ENCODE assay signal across 28 cellular contexts in the genomic region with DNA sequence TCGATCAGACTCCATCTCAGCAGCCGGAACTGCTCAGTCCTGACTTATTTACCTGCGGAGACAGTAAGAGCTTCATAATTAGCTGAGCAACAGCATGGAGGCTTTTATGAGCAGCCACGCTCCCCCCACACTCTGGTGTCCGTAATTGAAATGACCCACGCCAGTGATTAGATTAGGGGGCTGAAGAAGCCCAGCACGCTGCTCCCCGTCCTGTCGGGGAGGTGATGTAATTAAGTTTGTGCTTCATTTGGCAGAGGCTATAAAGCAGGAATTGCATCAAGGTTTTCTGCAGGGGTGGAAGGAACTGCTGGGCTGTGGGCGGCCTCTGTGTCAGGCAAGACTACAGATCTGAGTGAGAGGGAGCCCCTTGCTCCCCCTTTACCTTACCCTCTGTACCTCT. TPM values are rescaled to one million over a fixed set of nuclear protein-coding genes. Genes with fewer than 3 reads are reported as not detected.
"Had no signal": no experiment of that assay in that cellular context is flagged by ENCODE, and none has a peak within 500 bp of the region (broad histone marks: within the 10 kb centered on the region; RNA-seq: fewer than 3 reads in every experiment).

No MANE protein-coding gene starts in this region.

- H3K27me3 ChIP-seq: pancreas, right lobe of liver, testis, upper lobe of left lung had no signal

- H3K4me1 Mint-ChIP-seq: activated CD4-positive, alpha-beta T cell treated with anti-CD3 and anti-CD28 coated beads, Interleukin-2, amount 10 ng/mL, durations not matched to agents 24 days and 14 days; activated naive CD8-positive, alpha-beta T cell treated with anti-CD3 and anti-CD28 coated beads, Interleukin-2, amount 10 ng/mL, durations not matched to agents 7 days and 5 days; activated T-helper 17 cell treated with anti-CD3 and anti-CD28 coated beads, Interleukin-2, amount 50 U/mL, for 72 hours; stimulated activated naive CD8-positive, alpha-beta T cell treated with anti-CD3 and anti-CD28 coated beads, Interleukin-15, amount 100 ng/mL, for 72 hours had no signal

- H3K4me3 Mint-ChIP-seq: activated CD4-positive, alpha-beta T cell treated with anti-CD3 and anti-CD28 coated beads, Interleukin-2, amount 10 ng/mL, durations not matched to agents 24 days and 14 days; activated CD8-positive, alpha-beta T cell treated with anti-CD3 and anti-CD28 coated beads for 36 hours; activated naive CD8-positive, alpha-beta T cell treated with anti-CD3 and anti-CD28 coated beads, Interleukin-2, amount 10 ng/mL, durations not matched to agents 7 days and 5 days; activated T-helper 17 cell treated with anti-CD3 and anti-CD28 coated beads, Interleukin-2, amount 50 U/mL, for 72 hours; brain; endodermal cell; neural crest cell; stimulated activated naive CD8-positive, alpha-beta T cell treated with anti-CD3 and anti-CD28 coated beads, Interleukin-15, amount 100 ng/mL, for 72 hours had no signal

- DNase-seq: activated CD4-positive, alpha-beta T cell treated with anti-CD3 and anti-CD28 coated beads, Interleukin-2, amount 10 ng/mL, durations not matched to agents 24 days and 14 days; activated CD4-positive, CD25-positive, alpha-beta regulatory T cell; activated CD8-positive, alpha-beta T cell treated with anti-CD3 and anti-CD28 coated beads for 36 hours; activated naive CD4-positive, alpha-beta T cell; activated naive CD8-positive, alpha-beta T cell treated with anti-CD3 and anti-CD28 coated beads, Interleukin-2, amount 10 ng/mL, durations not matched to agents 7 days and 5 days; activated T-cell treated with anti-CD3 and anti-CD28 coated beads, Interleukin-2, amount 50 U/mL, for 1 hour; anterior cingulate cortex; caudate nucleus; dorsolateral prefrontal cortex; foreskin melanocyte; left ventricle myocardium inferior; pancreas; small intestine; stimulated activated CD4-positive, alpha-beta T cell treated with anti-CD3 and anti-CD28 coated beads, Interleukin-15, amount 100 ng/mL, for 24 hours; stimulated activated CD4-positive, alpha-beta T cell treated with anti-CD3 and anti-CD28 coated beads, Interleukin-2, amount 100 ng/mL, for 48 hours; stimulated activated naive CD8-positive, alpha-beta T cell treated with anti-CD3 and anti-CD28 coated beads, Interleukin-15, amount 100 ng/mL, for 72 hours; testis had no signal

- ATAC-seq: activated CD8-positive, alpha-beta T cell treated with anti-CD3 and anti-CD28 coated beads for 36 hours; activated T-helper 17 cell treated with anti-CD3 and anti-CD28 coated beads, Interleukin-2, amount 50 U/mL, for 72 hours; stimulated activated naive CD8-positive, alpha-beta T cell treated with anti-CD3 and anti-CD28 coated beads, Interleukin-15, amount 100 ng/mL, for 72 hours had no signal

- H3K9me3 ChIP-seq: left ventricle myocardium inferior, pancreas, right lobe of liver, testis, upper lobe of left lung had no signal

- H3K4me3 ChIP-seq: dorsolateral prefrontal cortex, left ventricle myocardium inferior, pancreas, right lobe of liver, testis, upper lobe of left lung had no signal

- H3K27ac Mint-ChIP-seq: activated CD4-positive, alpha-beta T cell treated with anti-CD3 and anti-CD28 coated beads, Interleukin-2, amount 10 ng/mL, durations not matched to agents 24 days and 14 days; activated CD8-positive, alpha-beta T cell treated with anti-CD3 and anti-CD28 coated beads for 36 hours; activated naive CD8-positive, alpha-beta T cell treated with anti-CD3 and anti-CD28 coated beads, Interleukin-2, amount 10 ng/mL, durations not matched to agents 7 days and 5 days; activated T-helper 17 cell treated with anti-CD3 and anti-CD28 coated beads, Interleukin-2, amount 50 U/mL, for 72 hours had no signal

- H3K9me3 Mint-ChIP-seq: activated CD4-positive, alpha-beta T cell treated with anti-CD3 and anti-CD28 coated beads, Interleukin-2, amount 10 ng/mL, durations not matched to agents 24 days and 14 days; activated CD8-positive, alpha-beta T cell treated with anti-CD3 and anti-CD28 coated beads for 36 hours; activated naive CD8-positive, alpha-beta T cell treated with anti-CD3 and anti-CD28 coated beads, Interleukin-2, amount 10 ng/mL, durations not matched to agents 7 days and 5 days; activated T-helper 17 cell treated with anti-CD3 and anti-CD28 coated beads, Interleukin-2, amount 50 U/mL, for 72 hours; endodermal cell; neural crest cell; stimulated activated naive CD8-positive, alpha-beta T cell treated with anti-CD3 and anti-CD28 coated beads, Interleukin-15, amount 100 ng/mL, for 72 hours had no signal

- H3K36me3 ChIP-seq: left ventricle myocardium inferior, pancreas, right lobe of liver, upper lobe of left lung had no signal

- H3K36me3 Mint-ChIP-seq: activated naive CD8-positive, alpha-beta T cell treated with anti-CD3 and anti-CD28 coated beads, Interleukin-2, amount 10 ng/mL, durations not matched to agents 7 days and 5 days; brain had no signal

- H3K4me1 ChIP-seq: left ventricle myocardium inferior, pancreas, right lobe of liver, testis, upper lobe of left lung had no signal

- H3K27ac ChIP-seq: epithelial cell of prostate, left ventricle myocardium inferior, pancreas, right lobe of liver, testis, upper lobe of left lung had no signal

RNA-seq across cellular contexts. Expression of gene HTR3A, which starts 22.8 kb away (rescaled TPM):
- total RNA-seq: activated CD4-positive, alpha-beta T cell treated with anti-CD3 and anti-CD28 coated beads, Interleukin-2, amount 10 ng/mL, durations not matched to agents 24 days and 14 days; activated CD8-positive, alpha-beta T cell treated with anti-CD3 and anti-CD28 coated beads for 36 hours; activated naive CD8-positive, alpha-beta T cell treated with anti-CD3 and anti-CD28 coated beads, Interleukin-2, amount 10 ng/mL, durations not matched to agents 7 days and 5 days; activated T-helper 17 cell treated with anti-CD3 and anti-CD28 coated beads, Interleukin-2, amount 50 U/mL, for 72 hours; fibroblast of lung; left ventricle myocardium inferior; pulmonary artery endothelial cell; upper lobe of left lung had no signal
- polyA plus RNA-seq: fibroblast of lung had no signal

RNA-seq across cellular contexts. Expression of gene HTR3B, which starts 47.5 kb away (rescaled TPM):
- total RNA-seq: activated CD4-positive, alpha-beta T cell treated with anti-CD3 and anti-CD28 coated beads, Interleukin-2, amount 10 ng/mL, durations not matched to agents 24 days and 14 days; activated CD8-positive, alpha-beta T cell treated with anti-CD3 and anti-CD28 coated beads for 36 hours; activated naive CD8-positive, alpha-beta T cell treated with anti-CD3 and anti-CD28 coated beads, Interleukin-2, amount 10 ng/mL, durations not matched to agents 7 days and 5 days; activated T-helper 17 cell treated with anti-CD3 and anti-CD28 coated beads, Interleukin-2, amount 50 U/mL, for 72 hours; endodermal cell; fibroblast of lung; kidney epithelial cell; left ventricle myocardium inferior; mononuclear cell; pancreas; pulmonary artery endothelial cell; right lobe of liver; upper lobe of left lung had no signal
- polyA plus RNA-seq: fibroblast of lung, pancreas had no signal
